9 cellular contexts compared by ENCODE assay signal in genomic region chr20:62899633-62900051, GRCh38. TPM values are rescaled to one million over a fixed set of nuclear protein-coding genes. Genes with fewer than 3 reads are reported as not detected.
DNase-seq lines count a peak whose midpoint lies in the region; ATAC-seq, FAIRE-seq and TF ChIP-seq lines count a peak whose summit lies in the region.
"Had no signal": no experiment of that assay in that cellular context is flagged by ENCODE, and none has a peak within 500 bp of the region (broad histone marks: within the 10 kb centered on the region; RNA-seq: fewer than 3 reads in every experiment).

No MANE protein-coding gene starts in this region.

- ATAC-seq in activated naive CD8-positive, alpha-beta T cell treated with anti-CD3 and anti-CD28 coated beads, Interleukin-2, amount 10 ng/mL, durations not matched to agents 7 days and 5 days (ENCODE audit: low read depth), result no peak
- ATAC-seq in left lobe of liver, result peak; percentile 55
- no peak for ATAC-seq in GM19397 (IDR thresholded peaks at IDR 0.05; ENCODE audit: unreplicated experiment)

- POLR2A ChIA-PET in activated naive CD8-positive, alpha-beta T cell treated with anti-CD3 and anti-CD28 coated beads, Interleukin-2, amount 10 ng/mL, durations not matched to agents 7 days and 5 days (lab: Charles Lee), result interaction anchor here (0.8 to 2.8 kb wide), 4 partner anchors 19 to 109 kb away, joined by 3 to 9 read pairs (median 4); no protein-coding TSS in a partner anchor
- POLR2A ChIA-PET in activated CD4-positive, alpha-beta memory T cell treated with anti-CD3 and anti-CD28 coated beads, Interleukin-2, amount 10 ng/mL, durations not matched to agents 7 days and 5 days (lab: Charles Lee), result interaction anchor here (0.9 to 7.9 kb wide), 5 partner anchors 12 to 38 kb away, joined by 3 to 88 read pairs (median 13); partner anchors contain the start of genes DIDO1 and GID8

- TF ChIP-seq CTCF in vagina (IDR thresholded peaks at IDR 0.05), result no peak

- TF ChIP-seq POLR2A in vagina (IDR thresholded peaks at IDR 0.05), result no peak

- no peak overlapping the region for H3K4me3 Mint-ChIP-seq in activated naive CD8-positive, alpha-beta T cell treated with anti-CD3 and anti-CD28 coated beads, Interleukin-2, amount 10 ng/mL, durations not matched to agents 7 days and 5 days
- H3K4me3 Mint-ChIP-seq in activated naive CD8-positive, alpha-beta T cell treated with anti-CD3 and anti-CD28 coated beads for 36 hours, result no peak overlapping the region
- H3K4me3 Mint-ChIP-seq in activated CD4-positive, alpha-beta memory T cell treated with anti-CD3 and anti-CD28 coated beads, Interleukin-2, amount 10 ng/mL, durations not matched to agents 7 days and 5 days, result no peak overlapping the region

- H3K36me3 ChIP-seq in vagina, result peaks cover 0 to 38% of the 10 kb centered on the region in 2 donors

- FAIRE-seq in RCC 7860 (lab: Jason Lieb, UNC), result no peak

- DNase-seq in activated naive CD8-positive, alpha-beta T cell treated with anti-CD3 and anti-CD28 coated beads, Interleukin-2, amount 10 ng/mL, durations not matched to agents 7 days and 5 days, result no peak
- no peak for DNase-seq in activated naive CD8-positive, alpha-beta T cell treated with anti-CD3 and anti-CD28 coated beads for 36 hours
- no peak for DNase-seq in activated CD4-positive, alpha-beta memory T cell treated with anti-CD3 and anti-CD28 coated beads, Interleukin-2, amount 10 ng/mL, durations not matched to agents 7 days and 5 days
- no peak for DNase-seq in left lobe of liver (ENCODE audit: low spot score)
- DNase-seq in vagina (ENCODE audit: extremely low spot score in 2 of 2), result no peak
- DNase-seq in stimulated activated CD4-positive, alpha-beta T cell treated with anti-CD3 and anti-CD28 coated beads, Interleukin-1b, Interleukin-23, amount 100 ng/mL, for 48 hours, result no peak
- DNase-seq in RCC 7860 (ENCODE audit: low spot score), result no peak

- no peaks in the 10 kb centered on the region for H3K27me3 Mint-ChIP-seq in activated naive CD8-positive, alpha-beta T cell treated with anti-CD3 and anti-CD28 coated beads, Interleukin-2, amount 10 ng/mL, durations not matched to agents 7 days and 5 days
- H3K27me3 Mint-ChIP-seq in activated naive CD8-positive, alpha-beta T cell treated with anti-CD3 and anti-CD28 coated beads for 36 hours, result no peaks in the 10 kb centered on the region
- H3K27me3 Mint-ChIP-seq in activated CD4-positive, alpha-beta memory T cell treated with anti-CD3 and anti-CD28 coated beads, Interleukin-2, amount 10 ng/mL, durations not matched to agents 7 days and 5 days, result no peaks in the 10 kb centered on the region

- H3K9me3 ChIP-seq in vagina, result no peaks in the 10 kb centered on the region
- H3K9me3 ChIP-seq: ascending aorta had no signal

- peaks cover 37% of the 10 kb centered on the region for H3K4me1 Mint-ChIP-seq in activated naive CD8-positive, alpha-beta T cell treated with anti-CD3 and anti-CD28 coated beads, Interleukin-2, amount 10 ng/mL, durations not matched to agents 7 days and 5 days
- peaks cover 45% of the 10 kb centered on the region for H3K4me1 Mint-ChIP-seq in activated naive CD8-positive, alpha-beta T cell treated with anti-CD3 and anti-CD28 coated beads for 36 hours
- H3K4me1 Mint-ChIP-seq in activated CD4-positive, alpha-beta memory T cell treated with anti-CD3 and anti-CD28 coated beads, Interleukin-2, amount 10 ng/mL, durations not matched to agents 7 days and 5 days, result peaks cover 44% of the 10 kb centered on the region

- no peaks in the 10 kb centered on the region for H3K9me3 Mint-ChIP-seq in activated naive CD8-positive, alpha-beta T cell treated with anti-CD3 and anti-CD28 coated beads, Interleukin-2, amount 10 ng/mL, durations not matched to agents 7 days and 5 days
- no peaks in the 10 kb centered on the region for H3K9me3 Mint-ChIP-seq in activated naive CD8-positive, alpha-beta T cell treated with anti-CD3 and anti-CD28 coated beads for 36 hours
- no peaks in the 10 kb centered on the region for H3K9me3 Mint-ChIP-seq in activated CD4-positive, alpha-beta memory T cell treated with anti-CD3 and anti-CD28 coated beads, Interleukin-2, amount 10 ng/mL, durations not matched to agents 7 days and 5 days

- H3K27ac ChIP-seq in vagina, result peak overlapping the region; percentile 41
- H3K27ac ChIP-seq: ascending aorta had no signal

- CTCF ChIA-PET in activated CD4-positive, alpha-beta memory T cell treated with anti-CD3 and anti-CD28 coated beads, Interleukin-2, amount 10 ng/mL, durations not matched to agents 7 days and 5 days (lab: Charles Lee), result interaction anchor here (0.6 to 6.9 kb wide), 9 partner anchors 8 to 73 kb away, joined by 3 to 54 read pairs (median 4); partner anchors contain the start of gene TCFL5

- H3K4me1 ChIP-seq in vagina, result peaks cover 33% of the 10 kb centered on the region

- no peaks in the 10 kb centered on the region for H3K27me3 ChIP-seq in vagina
- H3K27me3 ChIP-seq: ascending aorta had no signal

- H3K36me3 Mint-ChIP-seq in activated naive CD8-positive, alpha-beta T cell treated with anti-CD3 and anti-CD28 coated beads, Interleukin-2, amount 10 ng/mL, durations not matched to agents 7 days and 5 days, result peaks cover 7% of the 10 kb centered on the region
- peaks cover 24% of the 10 kb centered on the region for H3K36me3 Mint-ChIP-seq in activated naive CD8-positive, alpha-beta T cell treated with anti-CD3 and anti-CD28 coated beads for 36 hours
- peaks cover 56% of the 10 kb centered on the region for H3K36me3 Mint-ChIP-seq in activated CD4-positive, alpha-beta memory T cell treated with anti-CD3 and anti-CD28 coated beads, Interleukin-2, amount 10 ng/mL, durations not matched to agents 7 days and 5 days (ENCODE audit: low read depth)

- intact Hi-C loops in vagina (cut with DNase I), result loop anchor here (5.0 kb wide), 1 partner anchor 108 kb away; the partner anchor contains the start of gene BHLHE23

- H3K4me3 ChIP-seq in vagina, result no peak overlapping the region
- H3K4me3 ChIP-seq: ascending aorta had no signal

- H3K27ac Mint-ChIP-seq in activated naive CD8-positive, alpha-beta T cell treated with anti-CD3 and anti-CD28 coated beads, Interleukin-2, amount 10 ng/mL, durations not matched to agents 7 days and 5 days, result peak overlapping the region; percentile 92
- H3K27ac Mint-ChIP-seq in activated naive CD8-positive, alpha-beta T cell treated with anti-CD3 and anti-CD28 coated beads for 36 hours, result no peak overlapping the region
- H3K27ac Mint-ChIP-seq in activated CD4-positive, alpha-beta memory T cell treated with anti-CD3 and anti-CD28 coated beads, Interleukin-2, amount 10 ng/mL, durations not matched to agents 7 days and 5 days, result peak overlapping the region; percentile 16

RNA-seq across cellular contexts. Expression of gene DIDO1, which starts 26.7 kb away (rescaled TPM):
- total RNA-seq in activated naive CD8-positive, alpha-beta T cell treated with anti-CD3 and anti-CD28 coated beads, Interleukin-2, amount 10 ng/mL, durations not matched to agents 7 days and 5 days, result 100 to 1,000 TPM; 100 to 104 TPM
- 10 to 100 TPM; 46.3 to 47.2 TPM for total RNA-seq in activated naive CD8-positive, alpha-beta T cell treated with anti-CD3 and anti-CD28 coated beads for 36 hours
- 10 to 100 TPM; 62.2 to 66.2 TPM for total RNA-seq in activated CD4-positive, alpha-beta memory T cell treated with anti-CD3 and anti-CD28 coated beads, Interleukin-2, amount 10 ng/mL, durations not matched to agents 7 days and 5 days
- 22.8 TPM for total RNA-seq in left lobe of liver
- 58.7 TPM for total RNA-seq in vagina

RNA-seq across cellular contexts. Expression of gene TCFL5, which starts 38.0 kb away (rescaled TPM):
- 10 to 100 TPM in 1 of 2 experiments, 1 to 10 TPM in 1; 9.3 to 10.1 TPM for total RNA-seq in activated naive CD8-positive, alpha-beta T cell treated with anti-CD3 and anti-CD28 coated beads, Interleukin-2, amount 10 ng/mL, durations not matched to agents 7 days and 5 days
- 1 to 10 TPM; 5.4 to 5.8 TPM for total RNA-seq in activated naive CD8-positive, alpha-beta T cell treated with anti-CD3 and anti-CD28 coated beads for 36 hours
- 1 to 10 TPM; 6.0 to 6.2 TPM for total RNA-seq in activated CD4-positive, alpha-beta memory T cell treated with anti-CD3 and anti-CD28 coated beads, Interleukin-2, amount 10 ng/mL, durations not matched to agents 7 days and 5 days
- total RNA-seq in left lobe of liver, result 6.2 TPM
- 11.5 TPM for total RNA-seq in vagina

RNA-seq across cellular contexts. Expression of gene GID8, which starts 38.3 kb away (rescaled TPM):
- 10 to 100 TPM; 42.1 to 43.0 TPM for total RNA-seq in activated naive CD8-positive, alpha-beta T cell treated with anti-CD3 and anti-CD28 coated beads, Interleukin-2, amount 10 ng/mL, durations not matched to agents 7 days and 5 days
- total RNA-seq in activated naive CD8-positive, alpha-beta T cell treated with anti-CD3 and anti-CD28 coated beads for 36 hours, result 10 to 100 TPM; 47.6 to 48.5 TPM
- total RNA-seq in activated CD4-positive, alpha-beta memory T cell treated with anti-CD3 and anti-CD28 coated beads, Interleukin-2, amount 10 ng/mL, durations not matched to agents 7 days and 5 days, result 10 to 100 TPM; 31.9 to 32.8 TPM
- total RNA-seq in left lobe of liver (19.3 TPM), vagina (30.2 TPM)

RNA-seq across cellular contexts. Expression of gene SLC17A9, which starts 52.9 kb away (rescaled TPM):
- total RNA-seq in activated naive CD8-positive, alpha-beta T cell treated with anti-CD3 and anti-CD28 coated beads, Interleukin-2, amount 10 ng/mL, durations not matched to agents 7 days and 5 days, result 10 to 100 TPM; 40.9 to 43.5 TPM
- 10 to 100 TPM; 49.7 to 52.1 TPM for total RNA-seq in activated naive CD8-positive, alpha-beta T cell treated with anti-CD3 and anti-CD28 coated beads for 36 hours
- 1 to 10 TPM; 4.7 to 5.8 TPM for total RNA-seq in activated CD4-positive, alpha-beta memory T cell treated with anti-CD3 and anti-CD28 coated beads, Interleukin-2, amount 10 ng/mL, durations not matched to agents 7 days and 5 days
- 125 TPM for total RNA-seq in left lobe of liver
- 2.5 TPM for total RNA-seq in vagina
